In the genomic region with DNA sequence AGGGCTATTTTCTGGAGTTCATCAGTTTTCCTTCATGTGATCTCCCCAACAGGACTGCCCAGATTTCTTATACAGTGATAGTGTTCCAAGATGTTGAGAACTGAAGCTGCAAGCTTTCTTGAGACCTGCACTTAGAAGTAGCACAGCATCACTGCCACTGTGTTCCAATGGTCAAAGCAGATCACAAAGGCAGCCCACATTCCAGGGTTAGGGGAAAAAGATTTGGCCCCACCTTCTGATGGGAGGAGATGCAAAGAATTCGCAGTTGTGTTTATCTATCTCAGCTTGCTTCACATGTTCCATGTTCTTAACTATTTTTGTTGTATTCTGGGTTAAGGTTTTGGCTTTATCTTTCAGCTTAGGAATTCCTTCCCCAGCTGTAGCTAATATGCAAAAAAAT, we compare ENCODE assay signal across 31 cellular contexts.
"Had no signal": no experiment of that assay in that cellular context is flagged by ENCODE, and none has a peak within 500 bp of the region (broad histone marks: within the 10 kb centered on the region; RNA-seq: fewer than 3 reads in every experiment).

No MANE protein-coding gene starts in this region.

- H3K36me3 Mint-ChIP-seq: activated CD8-positive, alpha-beta memory T cell treated with anti-CD3 and anti-CD28 coated beads, Interleukin-2, amount 10 ng/mL, durations not matched to agents 7 days and 5 days; activated naive CD4-positive, alpha-beta T cell treated with anti-CD3 and anti-CD28 coated beads, Interleukin-2, amount 50 U/mL, for 24 hours had no signal

- H3K36me3 ChIP-seq: adrenal gland, breast epithelium, MG63, SJCRH30, WERI-Rb-1 had no signal

- H3K9me3 ChIP-seq: adrenal gland, body of pancreas, breast epithelium, MG63, SJCRH30 had no signal

- H3K4me3 ChIP-seq: adrenal gland, body of pancreas, breast epithelium, MG63, SJCRH30, SK-N-MC had no signal

- H3K9me3 Mint-ChIP-seq: activated CD4-positive, alpha-beta memory T cell treated with anti-CD3 and anti-CD28 coated beads, Interleukin-2, amount 10 ng/mL, durations not matched to agents 7 days and 5 days; activated naive CD4-positive, alpha-beta T cell treated with anti-CD3 and anti-CD28 coated beads, Interleukin-2, amount 50 U/mL, for 24 hours; activated T-helper 17 cell treated with anti-CD3 and anti-CD28 coated beads, Interleukin-2, amount 50 U/mL, for 72 hours had no signal

- H3K4me1 Mint-ChIP-seq: activated T-helper 17 cell treated with anti-CD3 and anti-CD28 coated beads, Interleukin-2, amount 50 U/mL, for 72 hours had no signal

- ATAC-seq: activated CD8-positive, alpha-beta memory T cell treated with anti-CD3 and anti-CD28 coated beads, Interleukin-2, amount 10 ng/mL, durations not matched to agents 7 days and 5 days; activated T-helper 17 cell treated with anti-CD3 and anti-CD28 coated beads, Interleukin-2, amount 50 U/mL, for 72 hours; body of pancreas had no signal

- H3K4me3 Mint-ChIP-seq: activated CD4-positive, alpha-beta memory T cell treated with anti-CD3 and anti-CD28 coated beads, Interleukin-2, amount 10 ng/mL, durations not matched to agents 7 days and 5 days; activated CD8-positive, alpha-beta memory T cell treated with anti-CD3 and anti-CD28 coated beads, Interleukin-2, amount 10 ng/mL, durations not matched to agents 7 days and 5 days; activated naive CD4-positive, alpha-beta T cell treated with anti-CD3 and anti-CD28 coated beads, Interleukin-2, amount 50 U/mL, for 24 hours; activated T-helper 17 cell treated with anti-CD3 and anti-CD28 coated beads, Interleukin-2, amount 50 U/mL, for 72 hours had no signal

- H3K27me3 ChIP-seq: MG63, SJCRH30 had no signal

- H3K27ac Mint-ChIP-seq: activated CD4-positive, alpha-beta memory T cell treated with anti-CD3 and anti-CD28 coated beads, Interleukin-2, amount 10 ng/mL, durations not matched to agents 7 days and 5 days; activated CD8-positive, alpha-beta memory T cell treated with anti-CD3 and anti-CD28 coated beads, Interleukin-2, amount 10 ng/mL, durations not matched to agents 7 days and 5 days; activated naive CD4-positive, alpha-beta T cell treated with anti-CD3 and anti-CD28 coated beads, Interleukin-2, amount 50 U/mL, for 24 hours; activated T-helper 17 cell treated with anti-CD3 and anti-CD28 coated beads, Interleukin-2, amount 50 U/mL, for 72 hours had no signal

- H3K27ac ChIP-seq: adrenal gland, body of pancreas, breast epithelium, SJCRH30, SK-N-MC, WERI-Rb-1 had no signal

- H3K4me1 ChIP-seq: adrenal gland, breast epithelium, SJCRH30 had no signal

- DNase-seq: activated CD4-positive, alpha-beta memory T cell treated with anti-CD3 and anti-CD28 coated beads, Interleukin-2, amount 10 ng/mL, durations not matched to agents 7 days and 5 days; activated CD4-positive, alpha-beta T cell treated with anti-CD3 and anti-CD28 coated beads for 1 hour; activated CD4-positive, alpha-beta T cell treated with anti-CD3 and anti-CD28 coated beads for 48 hours; activated CD4-positive, CD25-positive, alpha-beta regulatory T cell; activated CD8-positive, alpha-beta memory T cell treated with anti-CD3 and anti-CD28 coated beads for 24 hours; activated CD8-positive, alpha-beta memory T cell treated with anti-CD3 and anti-CD28 coated beads, Interleukin-2, amount 10 ng/mL, durations not matched to agents 7 days and 5 days; activated CD8-positive, alpha-beta memory T cell treated with anti-CD3 and anti-CD28 coated beads, Interleukin-2, amount 50 U/mL, for 48 hours; activated effector memory CD4-positive, alpha-beta T cell treated with anti-CD3 and anti-CD28 coated beads, Interleukin-2, amount 50 U/mL, for 16 hours; activated naive CD4-positive, alpha-beta T cell treated with Interleukin-2 at 50 U/mL for 16 hours; activated T-cell treated with anti-CD3 and anti-CD28 coated beads, Interleukin-2, amount 50 U/mL, for 48 hours; adrenal gland; body of pancreas; caudate nucleus; cerebellar nuclear complex; Kasumi-1; KG1; MG63; NCI-H1048; NCI-H1436 treated with DMSO at 0.1 percent for 48 hours; NCI-H1694 treated with DMSO at 0.1 percent for 48 hours; NCI-H2029; NCI-H345; NCI-H524 treated with DMSO at 0.1 percent for 48 hours; Right ventricle myocardium superior; SJCRH30; T1000; WERI-Rb-1 had no signal
